Comparison of ENCODE assay signal across 2 cellular contexts in the genomic region with DNA sequence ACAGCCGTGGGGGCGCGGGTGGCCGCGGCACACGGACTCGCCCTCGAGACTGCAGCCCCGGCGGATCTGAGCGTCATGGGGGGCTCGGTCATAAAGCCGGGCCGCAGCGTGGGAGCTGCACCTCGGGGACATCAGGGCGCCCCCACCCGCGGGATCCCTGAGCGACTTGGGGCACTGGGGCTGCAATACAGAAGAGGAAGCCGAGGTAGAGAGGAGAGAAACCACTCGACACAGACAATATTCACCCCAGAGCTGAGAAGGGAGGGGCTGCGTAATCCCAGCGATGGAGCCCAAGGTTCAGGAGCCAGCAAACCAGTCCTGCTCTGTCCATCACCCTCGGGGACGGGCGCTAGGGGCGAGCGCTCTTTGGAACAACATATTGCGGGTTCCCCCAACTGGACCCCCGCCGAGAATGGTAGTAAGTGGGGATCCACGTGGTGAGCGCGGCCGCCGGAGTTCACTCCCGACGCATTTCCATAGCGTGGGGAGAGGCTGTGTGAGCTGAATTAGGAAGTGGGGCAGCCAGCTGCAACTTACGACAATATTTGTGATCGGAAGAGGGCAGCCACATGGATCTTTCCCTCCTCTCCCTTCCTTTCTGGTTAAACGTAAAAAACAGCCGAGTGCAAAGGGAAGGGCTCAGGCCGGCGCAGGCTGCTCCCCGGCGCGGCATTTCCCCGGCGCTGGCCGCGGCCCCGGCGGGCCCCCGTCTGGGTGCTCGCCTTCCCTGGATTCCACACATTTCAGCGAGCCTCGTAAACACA.
TF ChIP-seq lines count a peak whose summit lies in the region.

No MANE protein-coding gene starts in this region.

TF ChIP-seq in A549, 52 proteins besides CTCF, POLR2A, EP300 and RAD21:
- TF ChIP-seq HOXB13 (CRISPR knock-in tag; IDR thresholded peaks at IDR 0.05; ENCODE audit: low read depth) (no peak), MYC (IDR thresholded peaks at IDR 0.05; ENCODE audit: borderline replicate concordance, low read length) (0 out of 2 replicates have a peak, but pooled peaks have one; percentile 28)

TF ChIP-seq in HepG2, 621 proteins besides CTCF, POLR2A, EP300 and RAD21 (continues in another document):
- TF ChIP-seq ZNF264 (CRISPR knock-in tag; IDR thresholded peaks at IDR 0.05) (no peak; the same call in 1 of the 2 replicates), YY1 (IDR thresholded peaks at IDR 0.05; ENCODE audit: insufficient read depth, insufficient replicate concordance, low read depth, low read length) (peak; percentile 15), ZNF879 (CRISPR knock-in tag; IDR thresholded peaks at IDR 0.05) (peak; percentile 73; the same call in 1 of the 2 replicates), ETV6 (CRISPR knock-in tag; conservative IDR thresholded peaks at IDR 0.05) (no peak), ZNF670 (CRISPR knock-in tag; IDR thresholded peaks at IDR 0.05; ENCODE audit: borderline replicate concordance) (0 out of 2 replicates have a peak, but pooled peaks have one; percentile 52), KMT2A (CRISPR knock-in tag; IDR thresholded peaks at IDR 0.05) (0 out of 2 replicates have a peak, but pooled peaks have one; percentile 64), HES4 (CRISPR knock-in tag; IDR thresholded peaks at IDR 0.05; ENCODE audit: borderline replicate concordance) (0 out of 2 replicates have a peak, but pooled peaks have one; percentile 9), ZNF326 (CRISPR knock-in tag; IDR thresholded peaks at IDR 0.05; ENCODE audit: borderline replicate concordance) (no peak), CBX1 (IDR thresholded peaks at IDR 0.05; ENCODE audit: low read depth) (no peak), ZNF441 (CRISPR knock-in tag; IDR thresholded peaks at IDR 0.05; ENCODE audit: borderline replicate concordance) (peak; percentile 46; the same call in 1 of the 2 replicates), ATM (IDR thresholded peaks at IDR 0.05; ENCODE audit: borderline replicate concordance) (no peak), ASH2L (IDR thresholded peaks at IDR 0.05; ENCODE audit: insufficient read length, low read depth, low read length) (peak; percentile 27), CCAR2 (optimal IDR thresholded peaks at IDR 0.05; ENCODE audit: low read depth, low read length) (no peak), JDP2 (CRISPR knock-in tag; IDR thresholded peaks at IDR 0.05; ENCODE audit: borderline replicate concordance) (no peak), THAP11 (CRISPR knock-in tag; IDR thresholded peaks at IDR 0.05) (no peak), THYN1 (CRISPR knock-in tag; IDR thresholded peaks at IDR 0.05; ENCODE audit: borderline replicate concordance, low read depth) (no peak), ESRRA (CRISPR knock-in tag; IDR thresholded peaks at IDR 0.05; ENCODE audit: low read depth) (no peak), SAP130 (CRISPR knock-in tag; IDR thresholded peaks at IDR 0.05; ENCODE audit: low read depth) (peak; percentile 35), FOXO1 (CRISPR knock-in tag; IDR thresholded peaks at IDR 0.05) (peak; percentile 11; the same call in 1 of the 2 replicates), KDM2A (CRISPR knock-in tag; IDR thresholded peaks at IDR 0.05; ENCODE audit: borderline replicate concordance, low read depth) (no peak), SRY (CRISPR knock-in tag; IDR thresholded peaks at IDR 0.05) (0 out of 2 replicates have a peak, but pooled peaks have one; percentile 29), ZNF772 (CRISPR knock-in tag; IDR thresholded peaks at IDR 0.05) (peak; percentile 24; the same call in 1 of the 2 replicates), ZSCAN21 (CRISPR knock-in tag; IDR thresholded peaks at IDR 0.05; ENCODE audit: borderline replicate concordance) (0 out of 2 replicates have a peak, but pooled peaks have one; percentile 14)
- TF ChIP-seq, protein P1, sequence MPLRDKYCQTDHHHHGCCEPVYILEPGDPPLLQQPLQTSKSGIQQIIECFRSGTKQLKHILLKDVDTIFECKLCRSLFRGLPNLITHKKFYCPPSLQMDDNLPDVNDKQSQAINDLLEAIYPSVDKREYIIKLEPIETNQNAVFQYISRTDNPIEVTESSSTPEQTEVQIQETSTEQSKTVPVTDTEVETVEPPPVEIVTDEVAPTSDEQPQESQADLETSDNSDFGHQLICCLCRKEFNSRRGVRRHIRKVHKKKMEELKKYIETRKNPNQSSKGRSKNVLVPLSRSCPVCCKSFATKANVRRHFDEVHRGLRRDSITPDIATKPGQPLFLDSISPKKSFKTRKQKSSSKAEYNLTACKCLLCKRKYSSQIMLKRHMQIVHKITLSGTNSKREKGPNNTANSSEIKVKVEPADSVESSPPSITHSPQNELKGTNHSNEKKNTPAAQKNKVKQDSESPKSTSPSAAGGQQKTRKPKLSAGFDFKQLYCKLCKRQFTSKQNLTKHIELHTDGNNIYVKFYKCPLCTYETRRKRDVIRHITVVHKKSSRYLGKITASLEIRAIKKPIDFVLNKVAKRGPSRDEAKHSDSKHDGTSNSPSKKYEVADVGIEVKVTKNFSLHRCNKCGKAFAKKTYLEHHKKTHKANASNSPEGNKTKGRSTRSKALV (CRISPR knock-in tag; IDR thresholded peaks at IDR 0.05), result peak; percentile 16; the same call in 1 of the 2 replicates
- TF ChIP-seq, protein P2, sequence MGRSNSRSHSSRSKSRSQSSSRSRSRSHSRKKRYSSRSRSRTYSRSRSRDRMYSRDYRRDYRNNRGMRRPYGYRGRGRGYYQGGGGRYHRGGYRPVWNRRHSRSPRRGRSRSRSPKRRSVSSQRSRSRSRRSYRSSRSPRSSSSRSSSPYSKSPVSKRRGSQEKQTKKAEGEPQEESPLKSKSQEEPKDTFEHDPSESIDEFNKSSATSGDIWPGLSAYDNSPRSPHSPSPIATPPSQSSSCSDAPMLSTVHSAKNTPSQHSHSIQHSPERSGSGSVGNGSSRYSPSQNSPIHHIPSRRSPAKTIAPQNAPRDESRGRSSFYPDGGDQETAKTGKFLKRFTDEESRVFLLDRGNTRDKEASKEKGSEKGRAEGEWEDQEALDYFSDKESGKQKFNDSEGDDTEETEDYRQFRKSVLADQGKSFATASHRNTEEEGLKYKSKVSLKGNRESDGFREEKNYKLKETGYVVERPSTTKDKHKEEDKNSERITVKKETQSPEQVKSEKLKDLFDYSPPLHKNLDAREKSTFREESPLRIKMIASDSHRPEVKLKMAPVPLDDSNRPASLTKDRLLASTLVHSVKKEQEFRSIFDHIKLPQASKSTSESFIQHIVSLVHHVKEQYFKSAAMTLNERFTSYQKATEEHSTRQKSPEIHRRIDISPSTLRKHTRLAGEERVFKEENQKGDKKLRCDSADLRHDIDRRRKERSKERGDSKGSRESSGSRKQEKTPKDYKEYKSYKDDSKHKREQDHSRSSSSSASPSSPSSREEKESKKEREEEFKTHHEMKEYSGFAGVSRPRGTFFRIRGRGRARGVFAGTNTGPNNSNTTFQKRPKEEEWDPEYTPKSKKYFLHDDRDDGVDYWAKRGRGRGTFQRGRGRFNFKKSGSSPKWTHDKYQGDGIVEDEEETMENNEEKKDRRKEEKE (IDR thresholded peaks at IDR 0.05), result no peak
- TF ChIP-seq, protein P3, sequence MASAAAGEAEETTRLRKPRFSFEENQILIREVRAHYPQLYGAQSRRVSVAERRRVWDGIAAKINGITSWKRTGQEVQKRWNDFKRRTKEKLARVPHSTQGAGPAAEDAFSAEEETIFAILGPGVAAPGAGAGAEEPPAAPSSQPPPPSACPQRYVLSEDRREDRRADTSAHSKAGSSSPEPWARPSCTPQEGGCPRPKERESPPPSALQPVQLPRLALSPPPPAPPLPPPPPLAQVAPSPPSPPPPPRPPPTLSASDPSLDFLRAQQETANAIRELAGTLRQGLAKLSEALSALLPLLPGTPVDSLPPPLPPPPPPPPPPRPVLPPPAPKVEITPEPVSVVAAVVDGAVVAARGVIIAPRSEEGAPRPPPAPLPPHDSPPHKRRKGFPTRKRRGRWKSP (CRISPR knock-in tag; IDR thresholded peaks at IDR 0.05), result 0 out of 2 replicates have a peak, but pooled peaks have one; percentile 16
- TF ChIP-seq, protein P4, sequence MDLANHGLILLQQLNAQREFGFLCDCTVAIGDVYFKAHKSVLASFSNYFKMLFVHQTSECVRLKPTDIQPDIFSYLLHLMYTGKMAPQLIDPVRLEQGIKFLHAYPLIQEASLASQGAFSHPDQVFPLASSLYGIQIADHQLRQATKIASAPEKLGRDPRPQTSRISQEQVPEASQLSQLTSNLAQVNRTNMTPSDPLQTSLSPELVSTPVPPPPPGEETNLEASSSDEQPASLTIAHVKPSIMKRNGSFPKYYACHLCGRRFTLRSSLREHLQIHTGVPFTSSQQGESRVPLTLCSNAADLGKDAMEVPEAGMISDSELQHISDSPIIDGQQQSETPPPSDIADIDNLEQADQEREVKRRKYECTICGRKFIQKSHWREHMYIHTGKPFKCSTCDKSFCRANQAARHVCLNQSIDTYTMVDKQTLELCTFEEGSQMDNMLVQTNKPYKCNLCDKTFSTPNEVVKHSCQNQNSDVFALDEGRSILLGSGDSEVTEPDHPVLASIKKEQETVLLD (CRISPR knock-in tag; IDR thresholded peaks at IDR 0.05; ENCODE audit: low read depth), result peak; percentile 5; the same call in 1 of the 2 replicates
- TF ChIP-seq, protein P5, sequence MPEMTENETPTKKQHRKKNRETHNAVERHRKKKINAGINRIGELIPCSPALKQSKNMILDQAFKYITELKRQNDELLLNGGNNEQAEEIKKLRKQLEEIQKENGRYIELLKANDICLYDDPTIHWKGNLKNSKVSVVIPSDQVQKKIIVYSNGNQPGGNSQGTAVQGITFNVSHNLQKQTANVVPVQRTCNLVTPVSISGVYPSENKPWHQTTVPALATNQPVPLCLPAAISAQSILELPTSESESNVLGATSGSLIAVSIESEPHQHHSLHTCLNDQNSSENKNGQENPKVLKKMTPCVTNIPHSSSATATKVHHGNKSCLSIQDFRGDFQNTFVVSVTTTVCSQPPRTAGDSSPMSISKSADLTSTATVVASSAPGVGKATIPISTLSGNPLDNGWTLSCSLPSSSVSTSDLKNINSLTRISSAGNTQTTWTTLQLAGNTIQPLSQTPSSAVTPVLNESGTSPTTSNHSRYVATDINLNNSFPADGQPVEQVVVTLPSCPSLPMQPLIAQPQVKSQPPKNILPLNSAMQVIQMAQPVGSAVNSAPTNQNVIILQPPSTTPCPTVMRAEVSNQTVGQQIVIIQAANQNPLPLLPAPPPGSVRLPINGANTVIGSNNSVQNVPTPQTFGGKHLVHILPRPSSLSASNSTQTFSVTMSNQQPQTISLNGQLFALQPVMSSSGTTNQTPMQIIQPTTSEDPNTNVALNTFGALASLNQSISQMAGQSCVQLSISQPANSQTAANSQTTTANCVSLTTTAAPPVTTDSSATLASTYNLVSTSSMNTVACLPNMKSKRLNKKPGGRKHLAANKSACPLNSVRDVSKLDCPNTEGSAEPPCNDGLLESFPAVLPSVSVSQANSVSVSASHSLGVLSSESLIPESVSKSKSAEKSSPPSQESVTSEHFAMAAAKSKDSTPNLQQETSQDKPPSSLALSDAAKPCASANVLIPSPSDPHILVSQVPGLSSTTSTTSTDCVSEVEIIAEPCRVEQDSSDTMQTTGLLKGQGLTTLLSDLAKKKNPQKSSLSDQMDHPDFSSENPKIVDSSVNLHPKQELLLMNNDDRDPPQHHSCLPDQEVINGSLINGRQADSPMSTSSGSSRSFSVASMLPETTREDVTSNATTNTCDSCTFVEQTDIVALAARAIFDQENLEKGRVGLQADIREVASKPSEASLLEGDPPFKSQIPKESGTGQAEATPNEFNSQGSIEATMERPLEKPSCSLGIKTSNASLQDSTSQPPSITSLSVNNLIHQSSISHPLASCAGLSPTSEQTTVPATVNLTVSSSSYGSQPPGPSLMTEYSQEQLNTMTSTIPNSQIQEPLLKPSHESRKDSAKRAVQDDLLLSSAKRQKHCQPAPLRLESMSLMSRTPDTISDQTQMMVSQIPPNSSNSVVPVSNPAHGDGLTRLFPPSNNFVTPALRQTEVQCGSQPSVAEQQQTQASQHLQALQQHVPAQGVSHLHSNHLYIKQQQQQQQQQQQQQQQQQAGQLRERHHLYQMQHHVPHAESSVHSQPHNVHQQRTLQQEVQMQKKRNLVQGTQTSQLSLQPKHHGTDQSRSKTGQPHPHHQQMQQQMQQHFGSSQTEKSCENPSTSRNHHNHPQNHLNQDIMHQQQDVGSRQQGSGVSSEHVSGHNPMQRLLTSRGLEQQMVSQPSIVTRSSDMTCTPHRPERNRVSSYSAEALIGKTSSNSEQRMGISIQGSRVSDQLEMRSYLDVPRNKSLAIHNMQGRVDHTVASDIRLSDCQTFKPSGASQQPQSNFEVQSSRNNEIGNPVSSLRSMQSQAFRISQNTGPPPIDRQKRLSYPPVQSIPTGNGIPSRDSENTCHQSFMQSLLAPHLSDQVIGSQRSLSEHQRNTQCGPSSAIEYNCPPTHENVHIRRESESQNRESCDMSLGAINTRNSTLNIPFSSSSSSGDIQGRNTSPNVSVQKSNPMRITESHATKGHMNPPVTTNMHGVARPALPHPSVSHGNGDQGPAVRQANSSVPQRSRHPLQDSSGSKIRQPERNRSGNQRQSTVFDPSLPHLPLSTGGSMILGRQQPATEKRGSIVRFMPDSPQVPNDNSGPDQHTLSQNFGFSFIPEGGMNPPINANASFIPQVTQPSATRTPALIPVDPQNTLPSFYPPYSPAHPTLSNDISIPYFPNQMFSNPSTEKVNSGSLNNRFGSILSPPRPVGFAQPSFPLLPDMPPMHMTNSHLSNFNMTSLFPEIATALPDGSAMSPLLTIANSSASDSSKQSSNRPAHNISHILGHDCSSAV (CRISPR knock-in tag; IDR thresholded peaks at IDR 0.05; ENCODE audit: borderline replicate concordance), result no peak
- TF ChIP-seq, protein P6, sequence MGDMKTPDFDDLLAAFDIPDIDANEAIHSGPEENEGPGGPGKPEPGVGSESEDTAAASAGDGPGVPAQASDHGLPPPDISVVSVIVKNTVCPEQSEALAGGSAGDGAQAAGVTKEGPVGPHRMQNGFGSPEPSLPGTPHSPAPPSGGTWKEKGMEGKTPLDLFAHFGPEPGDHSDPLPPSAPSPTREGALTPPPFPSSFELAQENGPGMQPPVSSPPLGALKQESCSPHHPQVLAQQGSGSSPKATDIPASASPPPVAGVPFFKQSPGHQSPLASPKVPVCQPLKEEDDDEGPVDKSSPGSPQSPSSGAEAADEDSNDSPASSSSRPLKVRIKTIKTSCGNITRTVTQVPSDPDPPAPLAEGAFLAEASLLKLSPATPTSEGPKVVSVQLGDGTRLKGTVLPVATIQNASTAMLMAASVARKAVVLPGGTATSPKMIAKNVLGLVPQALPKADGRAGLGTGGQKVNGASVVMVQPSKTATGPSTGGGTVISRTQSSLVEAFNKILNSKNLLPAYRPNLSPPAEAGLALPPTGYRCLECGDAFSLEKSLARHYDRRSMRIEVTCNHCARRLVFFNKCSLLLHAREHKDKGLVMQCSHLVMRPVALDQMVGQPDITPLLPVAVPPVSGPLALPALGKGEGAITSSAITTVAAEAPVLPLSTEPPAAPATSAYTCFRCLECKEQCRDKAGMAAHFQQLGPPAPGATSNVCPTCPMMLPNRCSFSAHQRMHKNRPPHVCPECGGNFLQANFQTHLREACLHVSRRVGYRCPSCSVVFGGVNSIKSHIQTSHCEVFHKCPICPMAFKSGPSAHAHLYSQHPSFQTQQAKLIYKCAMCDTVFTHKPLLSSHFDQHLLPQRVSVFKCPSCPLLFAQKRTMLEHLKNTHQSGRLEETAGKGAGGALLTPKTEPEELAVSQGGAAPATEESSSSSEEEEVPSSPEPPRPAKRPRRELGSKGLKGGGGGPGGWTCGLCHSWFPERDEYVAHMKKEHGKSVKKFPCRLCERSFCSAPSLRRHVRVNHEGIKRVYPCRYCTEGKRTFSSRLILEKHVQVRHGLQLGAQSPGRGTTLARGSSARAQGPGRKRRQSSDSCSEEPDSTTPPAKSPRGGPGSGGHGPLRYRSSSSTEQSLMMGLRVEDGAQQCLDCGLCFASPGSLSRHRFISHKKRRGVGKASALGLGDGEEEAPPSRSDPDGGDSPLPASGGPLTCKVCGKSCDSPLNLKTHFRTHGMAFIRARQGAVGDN (CRISPR knock-in tag; IDR thresholded peaks at IDR 0.05), result peak; percentile 66
- TF ChIP-seq, protein P7, sequence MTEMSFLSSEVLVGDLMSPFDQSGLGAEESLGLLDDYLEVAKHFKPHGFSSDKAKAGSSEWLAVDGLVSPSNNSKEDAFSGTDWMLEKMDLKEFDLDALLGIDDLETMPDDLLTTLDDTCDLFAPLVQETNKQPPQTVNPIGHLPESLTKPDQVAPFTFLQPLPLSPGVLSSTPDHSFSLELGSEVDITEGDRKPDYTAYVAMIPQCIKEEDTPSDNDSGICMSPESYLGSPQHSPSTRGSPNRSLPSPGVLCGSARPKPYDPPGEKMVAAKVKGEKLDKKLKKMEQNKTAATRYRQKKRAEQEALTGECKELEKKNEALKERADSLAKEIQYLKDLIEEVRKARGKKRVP (CRISPR knock-in tag; IDR thresholded peaks at IDR 0.05), result 0 out of 4 replicates have a peak, but pooled peaks of 1 of the 2 experiments have one; percentile 9
